1 cellular context compared by ENCODE assay signal in the genomic region with DNA sequence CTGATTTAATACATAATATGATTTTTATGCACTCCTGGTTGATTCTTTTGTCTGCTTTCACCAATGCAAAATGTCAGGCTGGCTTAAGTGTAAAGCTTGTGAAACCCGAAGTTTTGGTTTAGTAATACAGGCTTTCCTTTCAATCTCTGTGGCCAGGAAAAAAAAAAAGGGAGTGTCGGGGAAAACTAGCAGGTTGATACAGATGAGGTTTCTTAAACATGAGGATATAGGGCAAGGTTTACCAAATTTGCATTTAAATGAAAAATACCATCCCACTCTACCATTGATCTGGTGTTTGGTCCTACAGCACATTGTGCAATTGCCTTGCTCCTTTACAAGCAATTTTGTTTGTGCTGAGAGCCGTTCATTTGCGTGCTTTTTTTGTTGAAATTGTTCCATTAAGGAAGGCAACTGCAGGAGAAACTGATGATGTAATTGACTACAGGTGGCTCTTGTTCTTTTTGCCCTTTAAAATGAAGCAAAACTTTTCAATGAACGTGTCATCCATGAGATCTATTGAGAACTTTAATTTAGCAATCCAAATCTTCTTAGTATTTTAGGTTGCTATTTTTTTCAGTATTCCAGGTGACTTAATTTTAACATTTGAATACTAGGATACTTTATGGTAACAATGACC.
TF ChIP-seq lines count a peak whose summit lies in the region.

No MANE protein-coding gene starts in this region.

TF ChIP-seq in GM23338, 12 proteins besides CTCF, POLR2A, EP300 and RAD21:
- TF ChIP-seq, protein P1, sequence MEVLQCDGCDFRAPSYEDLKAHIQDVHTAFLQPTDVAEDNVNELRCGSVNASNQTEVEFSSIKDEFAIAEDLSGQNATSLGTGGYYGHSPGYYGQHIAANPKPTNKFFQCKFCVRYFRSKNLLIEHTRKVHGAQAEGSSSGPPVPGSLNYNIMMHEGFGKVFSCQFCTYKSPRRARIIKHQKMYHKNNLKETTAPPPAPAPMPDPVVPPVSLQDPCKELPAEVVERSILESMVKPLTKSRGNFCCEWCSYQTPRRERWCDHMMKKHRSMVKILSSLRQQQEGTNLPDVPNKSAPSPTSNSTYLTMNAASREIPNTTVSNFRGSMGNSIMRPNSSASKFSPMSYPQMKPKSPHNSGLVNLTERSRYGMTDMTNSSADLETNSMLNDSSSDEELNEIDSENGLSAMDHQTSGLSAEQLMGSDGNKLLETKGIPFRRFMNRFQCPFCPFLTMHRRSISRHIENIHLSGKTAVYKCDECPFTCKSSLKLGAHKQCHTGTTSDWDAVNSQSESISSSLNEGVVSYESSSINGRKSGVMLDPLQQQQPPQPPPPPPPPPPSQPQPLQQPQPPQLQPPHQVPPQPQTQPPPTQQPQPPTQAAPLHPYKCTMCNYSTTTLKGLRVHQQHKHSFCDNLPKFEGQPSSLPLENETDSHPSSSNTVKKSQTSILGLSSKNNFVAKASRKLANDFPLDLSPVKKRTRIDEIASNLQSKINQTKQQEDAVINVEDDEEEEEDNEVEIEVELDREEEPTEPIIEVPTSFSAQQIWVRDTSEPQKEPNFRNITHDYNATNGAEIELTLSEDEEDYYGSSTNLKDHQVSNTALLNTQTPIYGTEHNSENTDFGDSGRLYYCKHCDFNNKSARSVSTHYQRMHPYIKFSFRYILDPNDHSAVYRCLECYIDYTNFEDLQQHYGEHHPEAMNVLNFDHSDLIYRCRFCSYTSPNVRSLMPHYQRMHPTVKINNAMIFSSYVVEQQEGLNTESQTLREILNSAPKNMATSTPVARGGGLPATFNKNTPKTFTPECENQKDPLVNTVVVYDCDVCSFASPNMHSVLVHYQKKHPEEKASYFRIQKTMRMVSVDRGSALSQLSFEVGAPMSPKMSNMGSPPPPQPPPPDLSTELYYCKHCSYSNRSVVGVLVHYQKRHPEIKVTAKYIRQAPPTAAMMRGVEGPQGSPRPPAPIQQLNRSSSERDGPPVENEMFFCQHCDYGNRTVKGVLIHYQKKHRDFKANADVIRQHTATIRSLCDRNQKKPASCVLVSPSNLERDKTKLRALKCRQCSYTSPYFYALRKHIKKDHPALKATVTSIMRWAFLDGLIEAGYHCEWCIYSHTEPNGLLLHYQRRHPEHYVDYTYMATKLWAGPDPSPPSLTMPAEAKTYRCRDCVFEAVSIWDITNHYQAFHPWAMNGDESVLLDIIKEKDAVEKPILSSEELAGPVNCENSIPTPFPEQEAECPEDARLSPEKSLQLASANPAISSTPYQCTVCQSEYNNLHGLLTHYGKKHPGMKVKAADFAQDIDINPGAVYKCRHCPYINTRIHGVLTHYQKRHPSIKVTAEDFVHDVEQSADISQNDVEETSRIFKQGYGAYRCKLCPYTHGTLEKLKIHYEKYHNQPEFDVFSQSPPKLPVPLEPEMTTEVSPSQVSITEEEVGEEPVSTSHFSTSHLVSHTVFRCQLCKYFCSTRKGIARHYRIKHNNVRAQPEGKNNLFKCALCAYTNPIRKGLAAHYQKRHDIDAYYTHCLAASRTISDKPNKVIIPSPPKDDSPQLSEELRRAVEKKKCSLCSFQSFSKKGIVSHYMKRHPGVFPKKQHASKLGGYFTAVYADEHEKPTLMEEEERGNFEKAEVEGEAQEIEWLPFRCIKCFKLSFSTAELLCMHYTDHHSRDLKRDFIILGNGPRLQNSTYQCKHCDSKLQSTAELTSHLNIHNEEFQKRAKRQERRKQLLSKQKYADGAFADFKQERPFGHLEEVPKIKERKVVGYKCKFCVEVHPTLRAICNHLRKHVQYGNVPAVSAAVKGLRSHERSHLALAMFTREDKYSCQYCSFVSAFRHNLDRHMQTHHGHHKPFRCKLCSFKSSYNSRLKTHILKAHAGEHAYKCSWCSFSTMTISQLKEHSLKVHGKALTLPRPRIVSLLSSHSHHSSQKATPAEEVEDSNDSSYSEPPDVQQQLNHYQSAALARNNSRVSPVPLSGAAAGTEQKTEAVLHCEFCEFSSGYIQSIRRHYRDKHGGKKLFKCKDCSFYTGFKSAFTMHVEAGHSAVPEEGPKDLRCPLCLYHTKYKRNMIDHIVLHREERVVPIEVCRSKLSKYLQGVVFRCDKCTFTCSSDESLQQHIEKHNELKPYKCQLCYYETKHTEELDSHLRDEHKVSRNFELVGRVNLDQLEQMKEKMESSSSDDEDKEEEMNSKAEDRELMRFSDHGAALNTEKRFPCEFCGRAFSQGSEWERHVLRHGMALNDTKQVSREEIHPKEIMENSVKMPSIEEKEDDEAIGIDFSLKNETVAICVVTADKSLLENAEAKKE (CRISPR knock-in tag; IDR thresholded peaks at IDR 0.05), result no peak
- TF ChIP-seq NANOG (IDR thresholded peaks at IDR 0.05; ENCODE audit: borderline replicate concordance), result no peak
- no peak for TF ChIP-seq CREB1 (CRISPR knock-in tag; IDR thresholded peaks at IDR 0.05; ENCODE audit: low read depth)
- TF ChIP-seq, protein P2, sequence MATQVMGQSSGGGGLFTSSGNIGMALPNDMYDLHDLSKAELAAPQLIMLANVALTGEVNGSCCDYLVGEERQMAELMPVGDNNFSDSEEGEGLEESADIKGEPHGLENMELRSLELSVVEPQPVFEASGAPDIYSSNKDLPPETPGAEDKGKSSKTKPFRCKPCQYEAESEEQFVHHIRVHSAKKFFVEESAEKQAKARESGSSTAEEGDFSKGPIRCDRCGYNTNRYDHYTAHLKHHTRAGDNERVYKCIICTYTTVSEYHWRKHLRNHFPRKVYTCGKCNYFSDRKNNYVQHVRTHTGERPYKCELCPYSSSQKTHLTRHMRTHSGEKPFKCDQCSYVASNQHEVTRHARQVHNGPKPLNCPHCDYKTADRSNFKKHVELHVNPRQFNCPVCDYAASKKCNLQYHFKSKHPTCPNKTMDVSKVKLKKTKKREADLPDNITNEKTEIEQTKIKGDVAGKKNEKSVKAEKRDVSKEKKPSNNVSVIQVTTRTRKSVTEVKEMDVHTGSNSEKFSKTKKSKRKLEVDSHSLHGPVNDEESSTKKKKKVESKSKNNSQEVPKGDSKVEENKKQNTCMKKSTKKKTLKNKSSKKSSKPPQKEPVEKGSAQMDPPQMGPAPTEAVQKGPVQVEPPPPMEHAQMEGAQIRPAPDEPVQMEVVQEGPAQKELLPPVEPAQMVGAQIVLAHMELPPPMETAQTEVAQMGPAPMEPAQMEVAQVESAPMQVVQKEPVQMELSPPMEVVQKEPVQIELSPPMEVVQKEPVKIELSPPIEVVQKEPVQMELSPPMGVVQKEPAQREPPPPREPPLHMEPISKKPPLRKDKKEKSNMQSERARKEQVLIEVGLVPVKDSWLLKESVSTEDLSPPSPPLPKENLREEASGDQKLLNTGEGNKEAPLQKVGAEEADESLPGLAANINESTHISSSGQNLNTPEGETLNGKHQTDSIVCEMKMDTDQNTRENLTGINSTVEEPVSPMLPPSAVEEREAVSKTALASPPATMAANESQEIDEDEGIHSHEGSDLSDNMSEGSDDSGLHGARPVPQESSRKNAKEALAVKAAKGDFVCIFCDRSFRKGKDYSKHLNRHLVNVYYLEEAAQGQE (IDR thresholded peaks at IDR 0.05; ENCODE audit: unreplicated experiment), result no peak
- no peak for TF ChIP-seq ZNF114 (CRISPR knock-in tag; IDR thresholded peaks at IDR 0.05)
- TF ChIP-seq STAT1 (IDR thresholded peaks at IDR 0.05; ENCODE audit: unreplicated experiment), result no peak
- TF ChIP-seq, protein P3, sequence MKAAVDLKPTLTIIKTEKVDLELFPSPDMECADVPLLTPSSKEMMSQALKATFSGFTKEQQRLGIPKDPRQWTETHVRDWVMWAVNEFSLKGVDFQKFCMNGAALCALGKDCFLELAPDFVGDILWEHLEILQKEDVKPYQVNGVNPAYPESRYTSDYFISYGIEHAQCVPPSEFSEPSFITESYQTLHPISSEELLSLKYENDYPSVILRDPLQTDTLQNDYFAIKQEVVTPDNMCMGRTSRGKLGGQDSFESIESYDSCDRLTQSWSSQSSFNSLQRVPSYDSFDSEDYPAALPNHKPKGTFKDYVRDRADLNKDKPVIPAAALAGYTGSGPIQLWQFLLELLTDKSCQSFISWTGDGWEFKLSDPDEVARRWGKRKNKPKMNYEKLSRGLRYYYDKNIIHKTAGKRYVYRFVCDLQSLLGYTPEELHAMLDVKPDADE (IDR thresholded peaks at IDR 0.05), result no peak
